Comparison of ENCODE assay signal across 9 cellular contexts in the genomic region with DNA sequence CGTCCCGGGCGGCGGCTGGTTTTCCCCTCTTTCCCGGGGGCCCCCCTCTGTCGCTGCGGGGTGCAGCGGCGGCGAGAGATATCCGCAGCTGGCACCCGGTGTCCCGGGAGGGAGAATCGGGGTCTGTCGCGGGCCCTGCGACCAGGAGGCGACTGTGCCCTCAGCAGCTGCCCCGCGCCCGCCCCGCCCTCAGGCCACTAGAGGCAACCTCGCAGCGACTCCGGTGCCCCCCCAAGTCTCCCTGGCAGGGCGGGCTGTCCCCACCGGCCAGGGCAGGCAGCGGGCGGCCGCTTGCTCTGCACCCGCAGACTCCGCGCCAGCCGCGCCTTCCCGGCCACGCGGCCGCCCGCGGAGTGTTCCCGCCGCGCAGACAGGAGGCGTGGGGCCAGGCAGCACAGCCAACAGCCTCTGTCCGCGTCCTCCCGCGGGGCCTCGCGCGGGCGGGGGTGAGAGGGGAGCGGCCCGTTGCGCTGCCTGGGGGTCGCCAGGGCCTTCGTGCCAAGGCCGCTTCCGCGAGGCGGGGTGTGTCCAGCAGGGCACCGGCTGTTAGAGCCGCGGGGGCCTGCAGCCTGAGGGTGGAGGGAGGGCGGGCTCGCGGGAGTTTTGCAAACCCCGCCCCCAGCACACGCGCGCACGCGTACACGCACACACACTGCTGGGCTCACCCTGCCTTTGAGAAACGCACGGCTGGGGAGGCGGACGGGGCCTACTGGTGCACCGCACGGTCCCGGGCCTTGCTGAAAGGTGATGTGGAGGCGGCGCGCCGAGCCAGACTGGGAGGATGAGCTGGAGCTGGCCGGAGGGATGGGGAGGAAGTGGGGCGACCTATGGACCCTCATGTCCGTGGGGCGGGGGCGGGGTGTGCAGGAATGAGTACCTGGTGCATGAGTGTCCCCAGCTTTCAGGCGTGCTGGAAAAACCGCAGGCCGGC. TPM values are rescaled to one million over a fixed set of nuclear protein-coding genes. Genes with fewer than 3 reads are reported as not detected.
A peak's percentile ranks its signal among the peaks of the same experiment; 100 is the strongest.
DNase-seq lines count a peak whose midpoint lies in the region; ATAC-seq and TF ChIP-seq lines count a peak whose summit lies in the region.
"Had no signal": no experiment of that assay in that cellular context is flagged by ENCODE, and none has a peak within 500 bp of the region (broad histone marks: within the 10 kb centered on the region; RNA-seq: fewer than 3 reads in every experiment).

No MANE protein-coding gene starts in this region.

- DNase-seq in T-helper 17 cell, result peak; percentile 47 to 53 (median 53)
- DNase-seq in ascending aorta (ENCODE audit: low spot score in 2 of 2), result peak in 1 of 2 donors; percentile 76
- DNase-seq in kidney epithelial cell (ENCODE audit: low read depth), result no peak
- DNase-seq in stimulated activated CD4-positive, alpha-beta T cell treated with anti-CD3 and anti-CD28 coated beads, Interleukin-4, amount 100 ng/mL, for 24 hours, result peak; percentile 70
- no peak for DNase-seq in amniotic stem cell (lab: John Stamatoyannopoulos, UW)
- DNase-seq in NCI-H1436 treated with DMSO at 0.1 percent for 48 hours (lab: John Stamatoyannopoulos, UW), result no peak

- H3K36me3 ChIP-seq in ascending aorta, result peaks cover 0 to 5% of the 10 kb centered on the region in 2 donors
- H3K36me3 ChIP-seq in kidney epithelial cell (ENCODE audit: control insufficient read depth, insufficient read depth, low read length), result peaks cover 3% of the 10 kb centered on the region

- no peaks in the 10 kb centered on the region for H3K27me3 Mint-ChIP-seq in T-helper 17 cell

- H3K27ac ChIP-seq in ascending aorta, result peak overlapping the region; percentile 28 to 47

- H3K36me3 Mint-ChIP-seq in T-helper 17 cell (ENCODE audit: low read depth), result no peaks in the 10 kb centered on the region

- intact Hi-C loops in ascending aorta (cut with DNase I), result loop anchor here (5.0 kb wide), 2 partner anchors 68 to 188 kb away; partner anchors contain the start of gene STX6

- peaks cover 3 to 8% of the 10 kb centered on the region in 2 donors for H3K4me1 ChIP-seq in ascending aorta

- H3K4me1 Mint-ChIP-seq in T-helper 17 cell, result peaks cover 8% of the 10 kb centered on the region
- H3K4me1 Mint-ChIP-seq: neural crest cell had no signal

- no peaks in the 10 kb centered on the region for H3K27me3 ChIP-seq in ascending aorta
- H3K27me3 ChIP-seq in kidney epithelial cell (ENCODE audit: control insufficient read depth, insufficient read depth, low read length), result no peaks in the 10 kb centered on the region

- H3K4me3 ChIP-seq in ascending aorta (peak overlapping the region; percentile 68 to 71), kidney epithelial cell (ENCODE audit: low read depth, low read length) (peak overlapping the region; percentile 45)

- TF ChIP-seq CTCF in ascending aorta (IDR thresholded peaks at IDR 0.05) (peak in 2 of 3 experiments; percentile 19 to 29), kidney epithelial cell (IDR thresholded peaks at IDR 0.05; ENCODE audit: insufficient read depth, low read length, poor library complexity, severe bottlenecking) (no peak)

- H3K9me3 ChIP-seq in T-helper 17 cell (ENCODE audit: control insufficient read depth, low read length, poor library complexity, severe bottlenecking) (no peaks in the 10 kb centered on the region), ascending aorta (no peaks in the 10 kb centered on the region)

- ATAC-seq in GM18508 (IDR thresholded peaks at IDR 0.05; ENCODE audit: insufficient read depth, unreplicated experiment) (peak; percentile 60), HG02885 (IDR thresholded peaks at IDR 0.05; ENCODE audit: poor library complexity, unreplicated experiment) (peak; percentile 75), T-helper 17 cell (peak; percentile 93)

- H3K4me3 Mint-ChIP-seq in T-helper 17 cell, result peak overlapping the region; percentile 88
- H3K4me3 Mint-ChIP-seq: neural crest cell had no signal

- H3K27ac Mint-ChIP-seq in T-helper 17 cell, result no peak overlapping the region

RNA-seq across cellular contexts. Expression of gene KIAA1614, which starts 41.4 kb away (rescaled TPM):
- total RNA-seq in T-helper 17 cell, result under 1 TPM; 0.05 to 0.08 TPM
- total RNA-seq in ascending aorta, result 21.9 TPM
- 7.2 and 10.2 TPM in 2 replicates for total RNA-seq in kidney epithelial cell

Comparison
In these comparisons a context has a peak if more than half of its experiments do, and no peak if none do; other contexts are left out.
1. DNase-seq: peak in T-helper 17 cell (3 of 3) and stimulated activated CD4-positive, alpha-beta T cell treated with anti-CD3 and anti-CD28 coated beads, Interleukin-4, amount 100 ng/mL, for 24 hours (single experiment); none in kidney epithelial cell (single experiment), amniotic stem cell (single experiment) and NCI-H1436 treated with DMSO at 0.1 percent for 48 hours (single experiment).
2. Peak in every context shown above with its lines, with median percentiles within 50 percentile points of each other: ATAC-seq.